In the genomic region with DNA sequence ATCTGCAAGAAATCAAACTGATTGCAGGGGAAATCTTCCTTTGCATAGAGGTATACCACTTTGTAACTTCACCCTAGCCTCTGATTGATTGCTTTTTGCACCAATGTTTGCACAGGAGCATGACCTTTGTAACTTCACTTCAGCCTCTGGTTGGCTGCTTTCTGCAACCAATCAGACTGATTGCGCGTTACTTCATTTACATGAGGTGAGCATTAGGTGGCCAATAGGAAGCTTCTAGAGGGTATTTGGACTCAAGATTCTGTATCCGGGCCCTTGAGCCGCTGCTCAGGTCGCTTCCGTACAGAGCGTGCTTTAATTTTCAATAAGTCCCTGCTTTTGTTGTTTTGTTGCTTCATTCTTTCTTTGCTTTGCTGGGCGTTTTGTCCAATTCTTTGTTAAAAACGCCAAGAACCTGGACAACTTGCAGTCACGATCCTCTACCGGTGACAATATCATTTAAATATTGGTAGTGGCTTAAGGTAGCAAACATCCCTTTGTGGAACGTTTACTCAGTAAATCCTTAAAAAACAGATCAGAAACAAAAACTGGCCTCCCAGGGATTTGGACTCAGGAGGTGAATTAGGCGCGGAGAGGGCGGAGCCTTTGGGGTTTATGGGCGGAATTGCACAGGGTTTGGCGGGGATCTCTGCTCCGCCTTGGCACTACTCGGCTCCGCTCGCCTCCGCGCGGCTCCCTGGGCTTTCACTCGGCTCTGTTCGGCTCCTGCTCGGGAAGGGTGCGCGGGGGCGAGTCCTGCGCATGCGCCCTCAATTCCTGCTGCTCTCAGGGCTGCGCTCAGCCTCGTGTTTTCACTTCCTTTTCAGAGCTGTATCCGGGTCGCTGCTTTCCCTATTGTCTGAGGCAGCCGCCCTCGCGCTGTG, we compare ENCODE assay signal across 1 cellular context.
A peak's percentile ranks its signal among the peaks of the same experiment; 100 is the strongest.
TF ChIP-seq lines count a peak whose summit lies in the region.

A gene with protein sequence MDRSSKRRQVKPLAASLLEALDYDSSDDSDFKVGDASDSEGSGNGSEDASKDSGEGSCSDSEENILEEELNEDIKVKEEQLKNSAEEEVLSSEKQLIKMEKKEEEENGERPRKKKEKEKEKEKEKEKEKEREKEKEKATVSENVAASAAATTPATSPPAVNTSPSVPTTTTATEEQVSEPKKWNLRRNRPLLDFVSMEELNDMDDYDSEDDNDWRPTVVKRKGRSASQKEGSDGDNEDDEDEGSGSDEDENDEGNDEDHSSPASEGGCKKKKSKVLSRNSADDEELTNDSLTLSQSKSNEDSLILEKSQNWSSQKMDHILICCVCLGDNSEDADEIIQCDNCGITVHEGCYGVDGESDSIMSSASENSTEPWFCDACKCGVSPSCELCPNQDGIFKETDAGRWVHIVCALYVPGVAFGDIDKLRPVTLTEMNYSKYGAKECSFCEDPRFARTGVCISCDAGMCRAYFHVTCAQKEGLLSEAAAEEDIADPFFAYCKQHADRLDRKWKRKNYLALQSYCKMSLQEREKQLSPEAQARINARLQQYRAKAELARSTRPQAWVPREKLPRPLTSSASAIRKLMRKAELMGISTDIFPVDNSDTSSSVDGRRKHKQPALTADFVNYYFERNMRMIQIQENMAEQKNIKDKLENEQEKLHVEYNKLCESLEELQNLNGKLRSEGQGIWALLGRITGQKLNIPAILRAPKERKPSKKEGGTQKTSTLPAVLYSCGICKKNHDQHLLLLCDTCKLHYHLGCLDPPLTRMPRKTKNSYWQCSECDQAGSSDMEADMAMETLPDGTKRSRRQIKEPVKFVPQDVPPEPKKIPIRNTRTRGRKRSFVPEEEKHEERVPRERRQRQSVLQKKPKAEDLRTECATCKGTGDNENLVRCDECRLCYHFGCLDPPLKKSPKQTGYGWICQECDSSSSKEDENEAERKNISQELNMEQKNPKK (plus strand): TSS at position 812 of the 881 bp plus-strand sequence. CDS start 452 bp downstream, outside the sequence.

TF ChIP-seq in K562, 482 proteins besides CTCF, POLR2A, EP300 and RAD21 (continued from another document and continues in another):
- TF ChIP-seq, protein P1, sequence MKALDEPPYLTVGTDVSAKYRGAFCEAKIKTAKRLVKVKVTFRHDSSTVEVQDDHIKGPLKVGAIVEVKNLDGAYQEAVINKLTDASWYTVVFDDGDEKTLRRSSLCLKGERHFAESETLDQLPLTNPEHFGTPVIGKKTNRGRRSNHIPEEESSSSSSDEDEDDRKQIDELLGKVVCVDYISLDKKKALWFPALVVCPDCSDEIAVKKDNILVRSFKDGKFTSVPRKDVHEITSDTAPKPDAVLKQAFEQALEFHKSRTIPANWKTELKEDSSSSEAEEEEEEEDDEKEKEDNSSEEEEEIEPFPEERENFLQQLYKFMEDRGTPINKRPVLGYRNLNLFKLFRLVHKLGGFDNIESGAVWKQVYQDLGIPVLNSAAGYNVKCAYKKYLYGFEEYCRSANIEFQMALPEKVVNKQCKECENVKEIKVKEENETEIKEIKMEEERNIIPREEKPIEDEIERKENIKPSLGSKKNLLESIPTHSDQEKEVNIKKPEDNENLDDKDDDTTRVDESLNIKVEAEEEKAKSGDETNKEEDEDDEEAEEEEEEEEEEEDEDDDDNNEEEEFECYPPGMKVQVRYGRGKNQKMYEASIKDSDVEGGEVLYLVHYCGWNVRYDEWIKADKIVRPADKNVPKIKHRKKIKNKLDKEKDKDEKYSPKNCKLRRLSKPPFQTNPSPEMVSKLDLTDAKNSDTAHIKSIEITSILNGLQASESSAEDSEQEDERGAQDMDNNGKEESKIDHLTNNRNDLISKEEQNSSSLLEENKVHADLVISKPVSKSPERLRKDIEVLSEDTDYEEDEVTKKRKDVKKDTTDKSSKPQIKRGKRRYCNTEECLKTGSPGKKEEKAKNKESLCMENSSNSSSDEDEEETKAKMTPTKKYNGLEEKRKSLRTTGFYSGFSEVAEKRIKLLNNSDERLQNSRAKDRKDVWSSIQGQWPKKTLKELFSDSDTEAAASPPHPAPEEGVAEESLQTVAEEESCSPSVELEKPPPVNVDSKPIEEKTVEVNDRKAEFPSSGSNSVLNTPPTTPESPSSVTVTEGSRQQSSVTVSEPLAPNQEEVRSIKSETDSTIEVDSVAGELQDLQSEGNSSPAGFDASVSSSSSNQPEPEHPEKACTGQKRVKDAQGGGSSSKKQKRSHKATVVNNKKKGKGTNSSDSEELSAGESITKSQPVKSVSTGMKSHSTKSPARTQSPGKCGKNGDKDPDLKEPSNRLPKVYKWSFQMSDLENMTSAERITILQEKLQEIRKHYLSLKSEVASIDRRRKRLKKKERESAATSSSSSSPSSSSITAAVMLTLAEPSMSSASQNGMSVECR (CRISPR knock-in tag; IDR thresholded peaks at IDR 0.05): 0 out of 2 replicates have a peak, but pooled peaks have one; percentile 47
- TF ChIP-seq KLF16 (IDR thresholded peaks at IDR 0.05) (no peak), SOX6 (IDR thresholded peaks at IDR 0.05) (peak; percentile 29; the same call in 1 of the 2 replicates), FOXM1 (IDR thresholded peaks at IDR 0.05; ENCODE audit: low read depth) (peak; percentile 48), FOXM1 (CRISPR knock-in tag; IDR thresholded peaks at IDR 0.05; ENCODE audit: low read depth) (no peak), FOXK2 (conservative IDR thresholded peaks at IDR 0.05 in 1 of 2, IDR thresholded peaks at IDR 0.05 in 1 of 2; ENCODE audit: low read depth in 2 of 2) (peak; percentile 50 to 58; a peak in 2 of 4 replicates), KDM5B (IDR thresholded peaks at IDR 0.05; ENCODE audit: insufficient replicate concordance, low read depth, low read length) (peak; percentile 86), SRF (CRISPR knock-in tag; IDR thresholded peaks at IDR 0.05) (no peak; a peak in 1 of 4 replicates), MAZ (CRISPR knock-in tag; conservative IDR thresholded peaks at IDR 0.05 in 1 of 2, IDR thresholded peaks at IDR 0.05 in 1 of 2) (peak; percentile 5 to 55; a peak in 3 of 4 replicates), SMARCA4 (IDR thresholded peaks at IDR 0.05) (0 out of 2 replicates have a peak, but pooled peaks have one; percentile 15), KHSRP (IDR thresholded peaks at IDR 0.05) (no peak), SMARCA5 (IDR thresholded peaks at IDR 0.05) (no peak), TARDBP (IDR thresholded peaks at IDR 0.05) (no peak), RFX1 (IDR thresholded peaks at IDR 0.05) (no peak), MTF1 (CRISPR knock-in tag; IDR thresholded peaks at IDR 0.05; ENCODE audit: borderline replicate concordance) (no peak), RNF2 (IDR thresholded peaks at IDR 0.05) (peak; percentile 26; the same call in 1 of the 2 replicates), TBP (optimal IDR thresholded peaks at IDR 0.05; ENCODE audit: low read depth, low read length) (peak; percentile 80), ARID1B (IDR thresholded peaks at IDR 0.05) (0 out of 2 replicates have a peak, but pooled peaks have one; percentile 16), JUN (IDR thresholded peaks at IDR 0.05; ENCODE audit: borderline replicate concordance, low read depth, low read length) (peak; percentile 12; the same call in 1 of the 2 replicates), JUN (CRISPR knock-in tag; IDR thresholded peaks at IDR 0.05; ENCODE audit: borderline replicate concordance) (no peak), PML (IDR thresholded peaks at IDR 0.05; ENCODE audit: low read length) (peak; percentile 60; the same call in 1 of the 2 replicates), SMAD4 (CRISPR knock-in tag; conservative IDR thresholded peaks at IDR 0.05) (no peak), U2AF2 (optimal IDR thresholded peaks at IDR 0.05; ENCODE audit: low read depth, low read length) (no peak), CHD2 (IDR thresholded peaks at IDR 0.05; ENCODE audit: low read depth, low read length) (peak; percentile 50; the same call in 1 of the 2 replicates), ELF4 (CRISPR knock-in tag; IDR thresholded peaks at IDR 0.05) (0 out of 2 replicates have a peak, but pooled peaks have one; percentile 44), ZNF436 (CRISPR knock-in tag; IDR thresholded peaks at IDR 0.05) (no peak), DIDO1 (tag; IDR thresholded peaks at IDR 0.05; ENCODE audit: low read depth) (no peak), GATAD2A (IDR thresholded peaks at IDR 0.05) (peak; percentile 26; the same call in 1 of the 2 replicates), RBM22 (IDR thresholded peaks at IDR 0.05; ENCODE audit: low read depth, low read length, poor library complexity, severe bottlenecking) (no peak), GABPB1 (CRISPR knock-in tag; IDR thresholded peaks at IDR 0.05) (peak; percentile 52)
- TF ChIP-seq, protein P2, sequence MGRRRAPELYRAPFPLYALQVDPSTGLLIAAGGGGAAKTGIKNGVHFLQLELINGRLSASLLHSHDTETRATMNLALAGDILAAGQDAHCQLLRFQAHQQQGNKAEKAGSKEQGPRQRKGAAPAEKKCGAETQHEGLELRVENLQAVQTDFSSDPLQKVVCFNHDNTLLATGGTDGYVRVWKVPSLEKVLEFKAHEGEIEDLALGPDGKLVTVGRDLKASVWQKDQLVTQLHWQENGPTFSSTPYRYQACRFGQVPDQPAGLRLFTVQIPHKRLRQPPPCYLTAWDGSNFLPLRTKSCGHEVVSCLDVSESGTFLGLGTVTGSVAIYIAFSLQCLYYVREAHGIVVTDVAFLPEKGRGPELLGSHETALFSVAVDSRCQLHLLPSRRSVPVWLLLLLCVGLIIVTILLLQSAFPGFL (CRISPR knock-in tag; IDR thresholded peaks at IDR 0.05): no peak
- TF ChIP-seq, protein P3, sequence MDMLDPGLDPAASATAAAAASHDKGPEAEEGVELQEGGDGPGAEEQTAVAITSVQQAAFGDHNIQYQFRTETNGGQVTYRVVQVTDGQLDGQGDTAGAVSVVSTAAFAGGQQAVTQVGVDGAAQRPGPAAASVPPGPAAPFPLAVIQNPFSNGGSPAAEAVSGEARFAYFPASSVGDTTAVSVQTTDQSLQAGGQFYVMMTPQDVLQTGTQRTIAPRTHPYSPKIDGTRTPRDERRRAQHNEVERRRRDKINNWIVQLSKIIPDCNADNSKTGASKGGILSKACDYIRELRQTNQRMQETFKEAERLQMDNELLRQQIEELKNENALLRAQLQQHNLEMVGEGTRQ (CRISPR knock-in tag; IDR thresholded peaks at IDR 0.05): no peak
- TF ChIP-seq, protein P4, sequence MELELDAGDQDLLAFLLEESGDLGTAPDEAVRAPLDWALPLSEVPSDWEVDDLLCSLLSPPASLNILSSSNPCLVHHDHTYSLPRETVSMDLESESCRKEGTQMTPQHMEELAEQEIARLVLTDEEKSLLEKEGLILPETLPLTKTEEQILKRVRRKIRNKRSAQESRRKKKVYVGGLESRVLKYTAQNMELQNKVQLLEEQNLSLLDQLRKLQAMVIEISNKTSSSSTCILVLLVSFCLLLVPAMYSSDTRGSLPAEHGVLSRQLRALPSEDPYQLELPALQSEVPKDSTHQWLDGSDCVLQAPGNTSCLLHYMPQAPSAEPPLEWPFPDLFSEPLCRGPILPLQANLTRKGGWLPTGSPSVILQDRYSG (tag; conservative IDR thresholded peaks at IDR 0.05; ENCODE audit: low read depth): no peak
- TF ChIP-seq, protein P5, sequence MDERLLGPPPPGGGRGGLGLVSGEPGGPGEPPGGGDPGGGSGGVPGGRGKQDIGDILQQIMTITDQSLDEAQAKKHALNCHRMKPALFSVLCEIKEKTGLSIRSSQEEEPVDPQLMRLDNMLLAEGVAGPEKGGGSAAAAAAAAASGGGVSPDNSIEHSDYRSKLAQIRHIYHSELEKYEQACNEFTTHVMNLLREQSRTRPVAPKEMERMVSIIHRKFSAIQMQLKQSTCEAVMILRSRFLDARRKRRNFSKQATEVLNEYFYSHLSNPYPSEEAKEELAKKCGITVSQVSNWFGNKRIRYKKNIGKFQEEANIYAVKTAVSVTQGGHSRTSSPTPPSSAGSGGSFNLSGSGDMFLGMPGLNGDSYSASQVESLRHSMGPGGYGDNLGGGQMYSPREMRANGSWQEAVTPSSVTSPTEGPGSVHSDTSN (CRISPR knock-in tag; IDR thresholded peaks at IDR 0.05; ENCODE audit: low read depth): no peak; the same call in 1 of the 2 replicates
- TF ChIP-seq, protein P5 (tag; conservative IDR thresholded peaks at IDR 0.05; ENCODE audit: low read depth): peak; percentile 97
- TF ChIP-seq, protein P6, sequence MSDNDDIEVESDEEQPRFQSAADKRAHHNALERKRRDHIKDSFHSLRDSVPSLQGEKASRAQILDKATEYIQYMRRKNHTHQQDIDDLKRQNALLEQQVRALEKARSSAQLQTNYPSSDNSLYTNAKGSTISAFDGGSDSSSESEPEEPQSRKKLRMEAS (CRISPR knock-in tag; IDR thresholded peaks at IDR 0.05): peak; percentile 56
- TF ChIP-seq, protein P7, sequence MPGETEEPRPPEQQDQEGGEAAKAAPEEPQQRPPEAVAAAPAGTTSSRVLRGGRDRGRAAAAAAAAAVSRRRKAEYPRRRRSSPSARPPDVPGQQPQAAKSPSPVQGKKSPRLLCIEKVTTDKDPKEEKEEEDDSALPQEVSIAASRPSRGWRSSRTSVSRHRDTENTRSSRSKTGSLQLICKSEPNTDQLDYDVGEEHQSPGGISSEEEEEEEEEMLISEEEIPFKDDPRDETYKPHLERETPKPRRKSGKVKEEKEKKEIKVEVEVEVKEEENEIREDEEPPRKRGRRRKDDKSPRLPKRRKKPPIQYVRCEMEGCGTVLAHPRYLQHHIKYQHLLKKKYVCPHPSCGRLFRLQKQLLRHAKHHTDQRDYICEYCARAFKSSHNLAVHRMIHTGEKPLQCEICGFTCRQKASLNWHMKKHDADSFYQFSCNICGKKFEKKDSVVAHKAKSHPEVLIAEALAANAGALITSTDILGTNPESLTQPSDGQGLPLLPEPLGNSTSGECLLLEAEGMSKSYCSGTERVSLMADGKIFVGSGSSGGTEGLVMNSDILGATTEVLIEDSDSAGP (CRISPR knock-in tag; IDR thresholded peaks at IDR 0.05): no peak
- TF ChIP-seq, protein P8, sequence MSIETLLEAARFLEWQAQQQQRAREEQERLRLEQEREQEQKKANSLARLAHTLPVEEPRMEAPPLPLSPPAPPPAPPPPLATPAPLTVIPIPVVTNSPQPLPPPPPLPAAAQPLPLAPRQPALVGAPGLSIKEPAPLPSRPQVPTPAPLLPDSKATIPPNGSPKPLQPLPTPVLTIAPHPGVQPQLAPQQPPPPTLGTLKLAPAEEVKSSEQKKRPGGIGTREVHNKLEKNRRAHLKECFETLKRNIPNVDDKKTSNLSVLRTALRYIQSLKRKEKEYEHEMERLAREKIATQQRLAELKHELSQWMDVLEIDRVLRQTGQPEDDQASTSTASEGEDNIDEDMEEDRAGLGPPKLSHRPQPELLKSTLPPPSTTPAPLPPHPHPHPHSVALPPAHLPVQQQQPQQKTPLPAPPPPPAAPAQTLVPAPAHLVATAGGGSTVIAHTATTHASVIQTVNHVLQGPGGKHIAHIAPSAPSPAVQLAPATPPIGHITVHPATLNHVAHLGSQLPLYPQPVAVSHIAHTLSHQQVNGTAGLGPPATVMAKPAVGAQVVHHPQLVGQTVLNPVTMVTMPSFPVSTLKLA (conservative IDR thresholded peaks at IDR 0.05): peak; percentile 62 to 64; a peak in 3 of 4 replicates
- TF ChIP-seq, protein P9, sequence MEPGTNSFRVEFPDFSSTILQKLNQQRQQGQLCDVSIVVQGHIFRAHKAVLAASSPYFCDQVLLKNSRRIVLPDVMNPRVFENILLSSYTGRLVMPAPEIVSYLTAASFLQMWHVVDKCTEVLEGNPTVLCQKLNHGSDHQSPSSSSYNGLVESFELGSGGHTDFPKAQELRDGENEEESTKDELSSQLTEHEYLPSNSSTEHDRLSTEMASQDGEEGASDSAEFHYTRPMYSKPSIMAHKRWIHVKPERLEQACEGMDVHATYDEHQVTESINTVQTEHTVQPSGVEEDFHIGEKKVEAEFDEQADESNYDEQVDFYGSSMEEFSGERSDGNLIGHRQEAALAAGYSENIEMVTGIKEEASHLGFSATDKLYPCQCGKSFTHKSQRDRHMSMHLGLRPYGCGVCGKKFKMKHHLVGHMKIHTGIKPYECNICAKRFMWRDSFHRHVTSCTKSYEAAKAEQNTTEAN (CRISPR knock-in tag; IDR thresholded peaks at IDR 0.05): no peak
